ENCODE assay signal across 8 cellular contexts in the genomic region with DNA sequence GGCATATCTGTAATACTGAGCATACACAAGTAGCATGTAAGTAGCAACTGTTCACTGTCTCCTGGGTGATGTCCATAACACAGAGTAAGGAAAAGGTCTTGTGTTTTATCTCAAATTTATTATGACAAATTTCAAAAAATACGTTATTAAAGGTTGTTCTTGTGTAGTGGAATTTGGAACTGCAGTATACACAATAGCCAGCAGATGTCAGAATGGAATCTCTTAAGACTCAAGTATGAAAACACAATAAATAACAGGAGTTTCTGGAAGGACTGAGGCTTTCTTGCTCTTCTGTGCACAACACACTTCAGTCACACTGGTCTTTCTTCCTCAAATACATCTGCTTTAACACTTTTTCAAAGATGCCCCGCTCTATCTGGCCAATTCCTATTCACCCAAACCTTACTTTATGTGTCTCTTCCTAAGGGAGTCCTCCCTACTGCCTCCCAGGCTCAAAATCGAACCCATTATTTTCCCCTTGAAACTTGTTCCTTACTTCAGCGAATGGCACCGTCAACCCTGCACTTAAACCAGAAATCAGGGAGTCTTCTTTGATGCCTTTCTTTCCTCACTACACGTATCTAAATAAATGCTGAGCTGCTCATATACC. TPM values are rescaled to one million over a fixed set of nuclear protein-coding genes. Genes with fewer than 3 reads are reported as not detected.
DNase-seq lines count a peak whose midpoint lies in the region; ATAC-seq, FAIRE-seq and TF ChIP-seq lines count a peak whose summit lies in the region.

No MANE protein-coding gene starts in this region.

- H3K36me3 Mint-ChIP-seq in astrocyte (ENCODE audit: low read depth, unreplicated experiment) (peaks cover 5% of the 10 kb centered on the region), immature natural killer cell (peaks cover 13 to 41% (median 21%) of the 10 kb centered on the region in 3 donors)

- H3K27me3 ChIP-seq in astrocyte (ENCODE audit: insufficient read depth, low read length): no peaks in the 10 kb centered on the region

- H3K4me3 Mint-ChIP-seq in astrocyte (ENCODE audit: unreplicated experiment): no peak overlapping the region
- H3K4me3 Mint-ChIP-seq in immature natural killer cell: no peak overlapping the region

- no peak for TF ChIP-seq POLR2A in NB4 (IDR thresholded peaks at IDR 0.05; ENCODE audit: extremely low read depth, insufficient read length)

- H3K9me3 Mint-ChIP-seq in astrocyte (ENCODE audit: unreplicated experiment) (no peaks in the 10 kb centered on the region), immature natural killer cell (no peaks in the 10 kb centered on the region)

- peaks cover 51% of the 10 kb centered on the region for H3K79me2 ChIP-seq in astrocyte (ENCODE audit: insufficient read depth, low read length)

- H3K4me3 ChIP-seq in NB4 (ENCODE audit: low read depth, low read length) (no peak overlapping the region), astrocyte (ENCODE audit: insufficient read depth, low read depth, low read length) (no peak overlapping the region)

- no peaks in the 10 kb centered on the region for H3K4me1 ChIP-seq in astrocyte (ENCODE audit: insufficient read depth, low read length)

- H3K27ac Mint-ChIP-seq in astrocyte (ENCODE audit: unreplicated experiment) (no peak overlapping the region), immature natural killer cell (peak overlapping the region in 2 of 6 donors; percentile 9 to 46)

- peak; percentile 23 for FAIRE-seq in astrocyte (lab: Jason Lieb, UNC)

- TF ChIP-seq CTCF in NB4 (IDR thresholded peaks at IDR 0.05; ENCODE audit: low read depth, low read length): peak; percentile 22
- peak; percentile 80 for TF ChIP-seq CTCF in astrocyte (IDR thresholded peaks at IDR 0.05; ENCODE audit: insufficient read depth, low read depth, low read length)

- no peaks in the 10 kb centered on the region for H3K9me3 ChIP-seq in astrocyte (ENCODE audit: insufficient read depth, low read depth, low read length)

- peaks cover 43% of the 10 kb centered on the region for H3K36me3 ChIP-seq in astrocyte (ENCODE audit: insufficient read depth, low read length)

- peaks cover 23% of the 10 kb centered on the region for H4K20me1 ChIP-seq in astrocyte (ENCODE audit: insufficient read depth, low read length)

- no peak overlapping the region for H3K9ac ChIP-seq in astrocyte (ENCODE audit: low read length)

- H3K4me1 Mint-ChIP-seq in astrocyte (ENCODE audit: low read depth, unreplicated experiment) (no peaks in the 10 kb centered on the region), immature natural killer cell (peaks cover 2 to 15% of the 10 kb centered on the region in 2 donors)

- H3K27ac ChIP-seq in astrocyte (ENCODE audit: low read depth, low read length): no peak overlapping the region
- H3K27ac ChIP-seq in temporal lobe (ENCODE audit: low read depth, low read length): peak overlapping the region; percentile 8

- peak; percentile 4 to 41 for DNase-seq in NCI-H446 (lab: John Stamatoyannopoulos, UW)
- DNase-seq in NCI-H446 treated with DMSO at 0.1 percent for 48 hours (lab: John Stamatoyannopoulos, UW): no peak
- peak; percentile 54 for DNase-seq in NB4 (ENCODE audit: low read depth)
- DNase-seq in astrocyte (ENCODE audit: low read depth): peak; percentile 50
- peak in 2 of 3 donors; percentile 15 to 19 for DNase-seq in immature natural killer cell
- DNase-seq in stimulated activated CD4-positive, alpha-beta T cell treated with anti-CD3 and anti-CD28 coated beads, Interleukin-12 subunit alpha, Interleukin-12 subunit beta, amount 100 ng/mL, for 4 hours: no peak

- no peak overlapping the region for H2AFZ ChIP-seq in astrocyte (ENCODE audit: low read depth, low read length)

- no peak for ATAC-seq in HG03095 (IDR thresholded peaks at IDR 0.05; ENCODE audit: unreplicated experiment)

- H3K4me2 ChIP-seq in astrocyte (ENCODE audit: low read length): no peak overlapping the region

- H3K27me3 Mint-ChIP-seq in astrocyte (ENCODE audit: low read depth, unreplicated experiment) (no peaks in the 10 kb centered on the region), immature natural killer cell (ENCODE audit: low read depth in 3 of 3) (no peaks in the 10 kb centered on the region)

RNA-seq across cellular contexts. Expression of gene FBXO10, which starts 6.5 kb away (rescaled TPM):
- 11.7 and 12.7 TPM in 2 replicates for total RNA-seq in astrocyte
- 1 to 10 TPM in 1 of 3 donors, under 1 TPM in 1, not detected in 1; 0.49 to 1.1 TPM for polyA plus RNA-seq in immature natural killer cell
- 9.6 TPM for total RNA-seq in temporal lobe

RNA-seq across cellular contexts. Expression of gene TOMM5, which starts 9.7 kb away (rescaled TPM):
- 125 and 137 TPM in 2 replicates for total RNA-seq in astrocyte
- polyA plus RNA-seq in immature natural killer cell: 100 to 1,000 TPM; 174 to 205 (median 183) TPM
- total RNA-seq in temporal lobe: 60.7 TPM

Comparison
In these comparisons a context has a peak if more than half of its experiments do, and no peak if none do; other contexts are left out.
1. DNase-seq: peak in NCI-H446 (2 of 2), NB4 (single experiment), astrocyte (single experiment) and immature natural killer cell (2 of 3); none in NCI-H446 treated with DMSO at 0.1 percent for 48 hours (single experiment) and stimulated activated CD4-positive, alpha-beta T cell treated with anti-CD3 and anti-CD28 coated beads, Interleukin-12 subunit alpha, Interleukin-12 subunit beta, amount 100 ng/mL, for 4 hours (single experiment).